ENCODE assay signal across 2 cellular contexts in genomic region chr2:205976120-205976814, GRCh38.
A peak's percentile ranks its signal among the peaks of the same experiment; 100 is the strongest.
TF ChIP-seq lines count a peak whose summit lies in the region.

No MANE protein-coding gene starts in this region.

TF ChIP-seq in WTC11, 78 proteins besides CTCF, POLR2A, EP300 and RAD21 (continued from another document):
- TF ChIP-seq STAT6 (CRISPR knock-in tag; conservative IDR thresholded peaks at IDR 0.05; ENCODE audit: low read depth) (no peak), ESRRA (CRISPR knock-in tag; IDR thresholded peaks at IDR 0.05; ENCODE audit: borderline replicate concordance) (no peak), NR3C1 (CRISPR knock-in tag; conservative IDR thresholded peaks at IDR 0.05; ENCODE audit: low read depth) (no peak), MLX (CRISPR knock-in tag; IDR thresholded peaks at IDR 0.05) (no peak)
- TF ChIP-seq, protein P1, sequence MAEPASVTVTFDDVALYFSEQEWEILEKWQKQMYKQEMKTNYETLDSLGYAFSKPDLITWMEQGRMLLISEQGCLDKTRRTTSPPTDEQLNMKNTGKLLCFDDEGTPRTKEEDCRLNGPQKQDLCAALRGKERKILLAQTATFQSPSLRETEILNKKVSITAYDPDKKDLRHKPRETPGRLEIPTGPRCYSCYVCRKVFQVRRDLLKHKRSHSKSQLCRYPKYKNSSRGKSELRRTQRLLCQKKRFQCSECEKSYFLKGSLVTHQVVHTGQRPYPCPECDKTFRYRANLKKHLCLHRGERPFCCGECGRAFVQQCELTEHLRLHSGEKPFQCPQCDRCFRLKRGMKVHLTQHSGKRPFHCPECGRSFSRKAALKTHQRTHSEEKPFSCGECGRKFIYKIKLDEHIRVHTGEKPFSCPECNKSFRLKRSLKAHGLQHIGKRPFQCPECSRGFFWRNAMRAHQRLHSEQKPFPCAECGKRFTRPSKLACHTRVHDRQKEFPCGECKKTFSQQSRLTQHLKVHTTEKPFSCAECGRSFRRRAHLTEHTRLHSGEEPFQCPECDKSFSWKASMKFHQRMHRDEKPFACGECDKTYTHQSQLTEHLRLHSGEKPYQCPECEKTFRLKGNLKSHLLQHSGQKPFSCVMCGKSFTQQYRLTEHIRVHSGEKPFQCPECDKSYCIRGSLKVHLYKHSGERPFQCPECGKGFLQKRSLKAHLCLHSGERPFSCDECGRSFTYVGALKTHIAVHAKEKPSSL (CRISPR knock-in tag; conservative IDR thresholded peaks at IDR 0.05), result no peak

TF ChIP-seq in HepG2, 621 proteins besides CTCF, POLR2A, EP300 and RAD21 (continued from another document and continues in another):
- TF ChIP-seq, protein P2, sequence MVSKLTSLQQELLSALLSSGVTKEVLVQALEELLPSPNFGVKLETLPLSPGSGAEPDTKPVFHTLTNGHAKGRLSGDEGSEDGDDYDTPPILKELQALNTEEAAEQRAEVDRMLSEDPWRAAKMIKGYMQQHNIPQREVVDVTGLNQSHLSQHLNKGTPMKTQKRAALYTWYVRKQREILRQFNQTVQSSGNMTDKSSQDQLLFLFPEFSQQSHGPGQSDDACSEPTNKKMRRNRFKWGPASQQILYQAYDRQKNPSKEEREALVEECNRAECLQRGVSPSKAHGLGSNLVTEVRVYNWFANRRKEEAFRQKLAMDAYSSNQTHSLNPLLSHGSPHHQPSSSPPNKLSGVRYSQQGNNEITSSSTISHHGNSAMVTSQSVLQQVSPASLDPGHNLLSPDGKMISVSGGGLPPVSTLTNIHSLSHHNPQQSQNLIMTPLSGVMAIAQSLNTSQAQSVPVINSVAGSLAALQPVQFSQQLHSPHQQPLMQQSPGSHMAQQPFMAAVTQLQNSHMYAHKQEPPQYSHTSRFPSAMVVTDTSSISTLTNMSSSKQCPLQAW (CRISPR knock-in tag; IDR thresholded peaks at IDR 0.05), result peak; percentile 61
- TF ChIP-seq ZNF619 (CRISPR knock-in tag; IDR thresholded peaks at IDR 0.05) (0 out of 2 replicates have a peak, but pooled peaks have one; percentile 48), ZFX (CRISPR knock-in tag; IDR thresholded peaks at IDR 0.05; ENCODE audit: low read depth) (peak; percentile 5; the same call in 1 of the 2 replicates), PRPF4 (IDR thresholded peaks at IDR 0.05; ENCODE audit: low read depth, low read length, poor library complexity, severe bottlenecking) (peak; percentile 59), JUN (CRISPR knock-in tag; IDR thresholded peaks at IDR 0.05) (no peak), MLX (CRISPR knock-in tag; IDR thresholded peaks at IDR 0.05) (0 out of 2 replicates have a peak, but pooled peaks have one; percentile 7), ATF7 (IDR thresholded peaks at IDR 0.05) (no peak), ATF7 (CRISPR knock-in tag; IDR thresholded peaks at IDR 0.05) (no peak), ZNF598 (CRISPR knock-in tag; IDR thresholded peaks at IDR 0.05; ENCODE audit: borderline replicate concordance) (peak; percentile 69; the same call in 1 of the 2 replicates), ZNF44 (CRISPR knock-in tag; IDR thresholded peaks at IDR 0.05) (0 out of 2 replicates have a peak, but pooled peaks have one; percentile 75), MAFF (IDR thresholded peaks at IDR 0.05; ENCODE audit: low read depth, low read length) (no peak), GMEB1 (CRISPR knock-in tag; IDR thresholded peaks at IDR 0.05; ENCODE audit: borderline replicate concordance) (no peak), HOXA3 (CRISPR knock-in tag; IDR thresholded peaks at IDR 0.05) (0 out of 2 replicates have a peak, but pooled peaks have one; percentile 26), ZNF292 (CRISPR knock-in tag; IDR thresholded peaks at IDR 0.05; ENCODE audit: borderline replicate concordance, low read depth) (no peak), TBX2 (CRISPR knock-in tag; IDR thresholded peaks at IDR 0.05; ENCODE audit: borderline replicate concordance) (peak; percentile 38; the same call in 1 of the 2 replicates), ZFP90 (CRISPR knock-in tag; IDR thresholded peaks at IDR 0.05; ENCODE audit: borderline replicate concordance) (0 out of 2 replicates have a peak, but pooled peaks have one; percentile 56), HNF4G (IDR thresholded peaks at IDR 0.05; ENCODE audit: borderline replicate concordance, low read depth, low read length) (no peak), HNF4G (CRISPR knock-in tag; IDR thresholded peaks at IDR 0.05; ENCODE audit: borderline replicate concordance, low read depth) (0 out of 2 replicates have a peak, but pooled peaks have one; percentile 20), STAG1 (CRISPR knock-in tag; IDR thresholded peaks at IDR 0.05) (no peak), NFATC3 (CRISPR knock-in tag; IDR thresholded peaks at IDR 0.05) (0 out of 2 replicates have a peak, but pooled peaks have one; percentile 25), CSRNP1 (CRISPR knock-in tag; IDR thresholded peaks at IDR 0.05) (no peak), ZNF33B (CRISPR knock-in tag; IDR thresholded peaks at IDR 0.05) (0 out of 2 replicates have a peak, but pooled peaks have one; percentile 35), HOXA5 (CRISPR knock-in tag; IDR thresholded peaks at IDR 0.05) (no peak), ZNF614 (CRISPR knock-in tag; IDR thresholded peaks at IDR 0.05; ENCODE audit: borderline replicate concordance) (no peak), ARHGAP35 (CRISPR knock-in tag; IDR thresholded peaks at IDR 0.05; ENCODE audit: borderline replicate concordance) (peak; percentile 16; the same call in 1 of the 2 replicates), ZNF263 (CRISPR knock-in tag; IDR thresholded peaks at IDR 0.05) (0 out of 2 replicates have a peak, but pooled peaks have one; percentile 25), SCMH1 (CRISPR knock-in tag; IDR thresholded peaks at IDR 0.05; ENCODE audit: borderline replicate concordance) (no peak), MEF2D (CRISPR knock-in tag; IDR thresholded peaks at IDR 0.05) (0 out of 2 replicates have a peak, but pooled peaks have one; percentile 16), ZSCAN20 (CRISPR knock-in tag; IDR thresholded peaks at IDR 0.05; ENCODE audit: borderline replicate concordance) (0 out of 2 replicates have a peak, but pooled peaks have one; percentile 33), EED (CRISPR knock-in tag; IDR thresholded peaks at IDR 0.05) (0 out of 2 replicates have a peak, but pooled peaks have one; percentile 38), ZNF142 (CRISPR knock-in tag; IDR thresholded peaks at IDR 0.05) (0 out of 2 replicates have a peak, but pooled peaks have one; percentile 9), ZNF230 (CRISPR knock-in tag; IDR thresholded peaks at IDR 0.05) (0 out of 2 replicates have a peak, but pooled peaks have one; percentile 58), ZBTB26 (CRISPR knock-in tag; IDR thresholded peaks at IDR 0.05; ENCODE audit: borderline replicate concordance) (peak; percentile 73; the same call in 1 of the 2 replicates)
- TF ChIP-seq, protein P3, sequence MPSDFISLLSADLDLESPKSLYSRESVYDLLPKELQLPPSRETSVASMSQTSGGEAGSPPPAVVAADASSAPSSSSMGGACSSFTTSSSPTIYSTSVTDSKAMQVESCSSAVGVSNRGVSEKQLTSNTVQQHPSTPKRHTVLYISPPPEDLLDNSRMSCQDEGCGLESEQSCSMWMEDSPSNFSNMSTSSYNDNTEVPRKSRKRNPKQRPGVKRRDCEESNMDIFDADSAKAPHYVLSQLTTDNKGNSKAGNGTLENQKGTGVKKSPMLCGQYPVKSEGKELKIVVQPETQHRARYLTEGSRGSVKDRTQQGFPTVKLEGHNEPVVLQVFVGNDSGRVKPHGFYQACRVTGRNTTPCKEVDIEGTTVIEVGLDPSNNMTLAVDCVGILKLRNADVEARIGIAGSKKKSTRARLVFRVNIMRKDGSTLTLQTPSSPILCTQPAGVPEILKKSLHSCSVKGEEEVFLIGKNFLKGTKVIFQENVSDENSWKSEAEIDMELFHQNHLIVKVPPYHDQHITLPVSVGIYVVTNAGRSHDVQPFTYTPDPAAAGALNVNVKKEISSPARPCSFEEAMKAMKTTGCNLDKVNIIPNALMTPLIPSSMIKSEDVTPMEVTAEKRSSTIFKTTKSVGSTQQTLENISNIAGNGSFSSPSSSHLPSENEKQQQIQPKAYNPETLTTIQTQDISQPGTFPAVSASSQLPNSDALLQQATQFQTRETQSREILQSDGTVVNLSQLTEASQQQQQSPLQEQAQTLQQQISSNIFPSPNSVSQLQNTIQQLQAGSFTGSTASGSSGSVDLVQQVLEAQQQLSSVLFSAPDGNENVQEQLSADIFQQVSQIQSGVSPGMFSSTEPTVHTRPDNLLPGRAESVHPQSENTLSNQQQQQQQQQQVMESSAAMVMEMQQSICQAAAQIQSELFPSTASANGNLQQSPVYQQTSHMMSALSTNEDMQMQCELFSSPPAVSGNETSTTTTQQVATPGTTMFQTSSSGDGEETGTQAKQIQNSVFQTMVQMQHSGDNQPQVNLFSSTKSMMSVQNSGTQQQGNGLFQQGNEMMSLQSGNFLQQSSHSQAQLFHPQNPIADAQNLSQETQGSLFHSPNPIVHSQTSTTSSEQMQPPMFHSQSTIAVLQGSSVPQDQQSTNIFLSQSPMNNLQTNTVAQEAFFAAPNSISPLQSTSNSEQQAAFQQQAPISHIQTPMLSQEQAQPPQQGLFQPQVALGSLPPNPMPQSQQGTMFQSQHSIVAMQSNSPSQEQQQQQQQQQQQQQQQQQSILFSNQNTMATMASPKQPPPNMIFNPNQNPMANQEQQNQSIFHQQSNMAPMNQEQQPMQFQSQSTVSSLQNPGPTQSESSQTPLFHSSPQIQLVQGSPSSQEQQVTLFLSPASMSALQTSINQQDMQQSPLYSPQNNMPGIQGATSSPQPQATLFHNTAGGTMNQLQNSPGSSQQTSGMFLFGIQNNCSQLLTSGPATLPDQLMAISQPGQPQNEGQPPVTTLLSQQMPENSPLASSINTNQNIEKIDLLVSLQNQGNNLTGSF (CRISPR knock-in tag; IDR thresholded peaks at IDR 0.05), result no peak
